ENCODE assay signal across 1 cellular context in the genomic region with DNA sequence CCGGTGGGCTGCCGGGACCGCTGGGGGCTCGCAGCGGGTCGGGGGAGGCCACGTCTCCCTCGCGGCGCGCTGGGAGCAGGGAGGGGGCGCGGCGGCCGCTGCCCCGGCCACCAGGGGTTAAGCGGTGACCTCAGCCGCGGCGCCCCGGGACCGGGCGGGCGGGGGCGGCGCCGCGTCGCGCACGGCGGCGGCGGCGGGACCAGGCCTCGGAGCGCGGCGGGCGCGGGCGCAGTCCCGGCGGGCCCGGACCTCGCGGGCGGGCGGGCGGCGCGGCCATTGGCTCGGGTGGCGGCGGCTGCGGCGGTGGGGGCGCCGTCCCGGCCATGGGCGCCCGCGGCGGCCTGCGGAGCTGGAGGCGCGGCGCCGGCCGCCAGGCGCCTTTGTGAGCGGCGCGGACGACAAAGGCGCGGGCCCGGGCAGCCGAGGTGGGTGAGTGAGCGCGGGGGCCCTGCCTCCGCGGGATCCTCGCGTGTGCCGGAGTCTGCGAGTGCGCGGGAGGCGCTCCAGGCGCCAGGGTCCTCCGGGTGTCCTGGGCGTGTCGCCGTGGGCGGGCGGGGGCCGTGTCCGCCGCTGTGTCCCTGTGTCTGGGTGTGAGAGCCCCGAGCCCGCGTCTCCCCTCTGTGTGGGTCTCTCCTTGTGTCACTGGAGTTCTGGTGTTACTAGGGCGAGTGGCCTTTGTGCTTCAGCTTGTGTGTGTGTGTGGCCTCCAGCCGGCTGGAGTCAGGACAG.
TF ChIP-seq lines count a peak whose summit lies in the region.

A gene with protein sequence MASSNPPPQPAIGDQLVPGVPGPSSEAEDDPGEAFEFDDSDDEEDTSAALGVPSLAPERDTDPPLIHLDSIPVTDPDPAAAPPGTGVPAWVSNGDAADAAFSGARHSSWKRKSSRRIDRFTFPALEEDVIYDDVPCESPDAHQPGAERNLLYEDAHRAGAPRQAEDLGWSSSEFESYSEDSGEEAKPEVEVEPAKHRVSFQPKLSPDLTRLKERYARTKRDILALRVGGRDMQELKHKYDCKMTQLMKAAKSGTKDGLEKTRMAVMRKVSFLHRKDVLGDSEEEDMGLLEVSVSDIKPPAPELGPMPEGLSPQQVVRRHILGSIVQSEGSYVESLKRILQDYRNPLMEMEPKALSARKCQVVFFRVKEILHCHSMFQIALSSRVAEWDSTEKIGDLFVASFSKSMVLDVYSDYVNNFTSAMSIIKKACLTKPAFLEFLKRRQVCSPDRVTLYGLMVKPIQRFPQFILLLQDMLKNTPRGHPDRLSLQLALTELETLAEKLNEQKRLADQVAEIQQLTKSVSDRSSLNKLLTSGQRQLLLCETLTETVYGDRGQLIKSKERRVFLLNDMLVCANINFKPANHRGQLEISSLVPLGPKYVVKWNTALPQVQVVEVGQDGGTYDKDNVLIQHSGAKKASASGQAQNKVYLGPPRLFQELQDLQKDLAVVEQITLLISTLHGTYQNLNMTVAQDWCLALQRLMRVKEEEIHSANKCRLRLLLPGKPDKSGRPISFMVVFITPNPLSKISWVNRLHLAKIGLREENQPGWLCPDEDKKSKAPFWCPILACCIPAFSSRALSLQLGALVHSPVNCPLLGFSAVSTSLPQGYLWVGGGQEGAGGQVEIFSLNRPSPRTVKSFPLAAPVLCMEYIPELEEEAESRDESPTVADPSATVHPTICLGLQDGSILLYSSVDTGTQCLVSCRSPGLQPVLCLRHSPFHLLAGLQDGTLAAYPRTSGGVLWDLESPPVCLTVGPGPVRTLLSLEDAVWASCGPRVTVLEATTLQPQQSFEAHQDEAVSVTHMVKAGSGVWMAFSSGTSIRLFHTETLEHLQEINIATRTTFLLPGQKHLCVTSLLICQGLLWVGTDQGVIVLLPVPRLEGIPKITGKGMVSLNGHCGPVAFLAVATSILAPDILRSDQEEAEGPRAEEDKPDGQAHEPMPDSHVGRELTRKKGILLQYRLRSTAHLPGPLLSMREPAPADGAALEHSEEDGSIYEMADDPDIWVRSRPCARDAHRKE (N-terminal part only) (plus strand): TSS at position 173 of the 729 bp plus-strand sequence. CDS start 40,898 bp downstream, outside the sequence.

TF ChIP-seq in GM12878, 131 proteins besides CTCF, POLR2A, EP300 and RAD21 (continued from another document):
- TF ChIP-seq, protein P1, sequence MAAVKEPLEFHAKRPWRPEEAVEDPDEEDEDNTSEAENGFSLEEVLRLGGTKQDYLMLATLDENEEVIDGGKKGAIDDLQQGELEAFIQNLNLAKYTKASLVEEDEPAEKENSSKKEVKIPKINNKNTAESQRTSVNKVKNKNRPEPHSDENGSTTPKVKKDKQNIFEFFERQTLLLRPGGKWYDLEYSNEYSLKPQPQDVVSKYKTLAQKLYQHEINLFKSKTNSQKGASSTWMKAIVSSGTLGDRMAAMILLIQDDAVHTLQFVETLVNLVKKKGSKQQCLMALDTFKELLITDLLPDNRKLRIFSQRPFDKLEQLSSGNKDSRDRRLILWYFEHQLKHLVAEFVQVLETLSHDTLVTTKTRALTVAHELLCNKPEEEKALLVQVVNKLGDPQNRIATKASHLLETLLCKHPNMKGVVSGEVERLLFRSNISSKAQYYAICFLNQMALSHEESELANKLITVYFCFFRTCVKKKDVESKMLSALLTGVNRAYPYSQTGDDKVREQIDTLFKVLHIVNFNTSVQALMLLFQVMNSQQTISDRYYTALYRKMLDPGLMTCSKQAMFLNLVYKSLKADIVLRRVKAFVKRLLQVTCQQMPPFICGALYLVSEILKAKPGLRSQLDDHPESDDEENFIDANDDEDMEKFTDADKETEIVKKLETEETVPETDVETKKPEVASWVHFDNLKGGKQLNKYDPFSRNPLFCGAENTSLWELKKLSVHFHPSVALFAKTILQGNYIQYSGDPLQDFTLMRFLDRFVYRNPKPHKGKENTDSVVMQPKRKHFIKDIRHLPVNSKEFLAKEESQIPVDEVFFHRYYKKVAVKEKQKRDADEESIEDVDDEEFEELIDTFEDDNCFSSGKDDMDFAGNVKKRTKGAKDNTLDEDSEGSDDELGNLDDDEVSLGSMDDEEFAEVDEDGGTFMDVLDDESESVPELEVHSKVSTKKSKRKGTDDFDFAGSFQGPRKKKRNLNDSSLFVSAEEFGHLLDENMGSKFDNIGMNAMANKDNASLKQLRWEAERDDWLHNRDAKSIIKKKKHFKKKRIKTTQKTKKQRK (IDR thresholded peaks at IDR 0.05; ENCODE audit: low read depth, low read length), result no peak
- TF ChIP-seq, protein P2, sequence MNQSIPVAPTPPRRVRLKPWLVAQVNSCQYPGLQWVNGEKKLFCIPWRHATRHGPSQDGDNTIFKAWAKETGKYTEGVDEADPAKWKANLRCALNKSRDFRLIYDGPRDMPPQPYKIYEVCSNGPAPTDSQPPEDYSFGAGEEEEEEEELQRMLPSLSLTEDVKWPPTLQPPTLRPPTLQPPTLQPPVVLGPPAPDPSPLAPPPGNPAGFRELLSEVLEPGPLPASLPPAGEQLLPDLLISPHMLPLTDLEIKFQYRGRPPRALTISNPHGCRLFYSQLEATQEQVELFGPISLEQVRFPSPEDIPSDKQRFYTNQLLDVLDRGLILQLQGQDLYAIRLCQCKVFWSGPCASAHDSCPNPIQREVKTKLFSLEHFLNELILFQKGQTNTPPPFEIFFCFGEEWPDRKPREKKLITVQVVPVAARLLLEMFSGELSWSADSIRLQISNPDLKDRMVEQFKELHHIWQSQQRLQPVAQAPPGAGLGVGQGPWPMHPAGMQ (IDR thresholded peaks at IDR 0.05; ENCODE audit: borderline replicate concordance), result no peak
TF ChIP-seq in GM12878: peak in this region for 5.
